In the genomic region with DNA sequence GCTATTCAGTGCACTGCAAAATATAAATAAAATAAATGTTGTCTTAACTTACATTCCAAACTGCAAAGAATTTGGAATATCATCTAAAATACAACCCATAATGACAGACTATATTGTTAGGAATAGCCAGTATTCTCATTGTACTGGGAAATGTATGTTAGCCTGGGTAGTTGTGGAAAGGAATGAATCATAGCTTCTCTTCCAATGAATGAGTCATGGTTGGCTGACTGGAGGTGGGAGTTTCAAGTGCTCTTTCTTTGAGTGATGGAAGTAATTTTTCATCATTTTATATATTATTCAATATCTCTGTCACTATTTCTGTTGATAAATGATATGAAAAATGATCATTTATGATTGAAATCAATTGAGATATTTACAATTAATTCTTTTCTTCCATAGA, we compare ENCODE assay signal across 18 cellular contexts.
A peak's percentile ranks its signal among the peaks of the same experiment; 100 is the strongest.
DNase-seq lines count a peak whose midpoint lies in the region; ATAC-seq, FAIRE-seq and TF ChIP-seq lines count a peak whose summit lies in the region.
"Had no signal": no experiment of that assay in that cellular context is flagged by ENCODE, and none has a peak within 500 bp of the region (broad histone marks: within the 10 kb centered on the region; RNA-seq: fewer than 3 reads in every experiment).

No MANE protein-coding gene starts in this region.

- FAIRE-seq in endothelial cell of umbilical vein (lab: Jason Lieb, UNC): no peak

- H3K4me1 ChIP-seq in endothelial cell of umbilical vein (ENCODE audit: control insufficient read depth, extremely low read depth, insufficient read depth, low read length): no peaks in the 10 kb centered on the region
- H3K4me1 ChIP-seq: left lung had no signal

- H3K9me1 ChIP-seq in endothelial cell of umbilical vein (replicated peaks; ENCODE audit: control insufficient read depth, extremely low read depth, insufficient read depth, low read length): no peaks in the 10 kb centered on the region

- H3K79me2 ChIP-seq in endothelial cell of umbilical vein (ENCODE audit: control insufficient read depth, insufficient read depth, low read length): no peaks in the 10 kb centered on the region

- DNase-seq in EH (ENCODE audit: low read depth) (peak; percentile 8), NCI-H226 (peak; percentile 65), endothelial cell of umbilical vein (ENCODE audit: low read depth, low spot score) (no peak), myocyte (ENCODE audit: low read depth) (peak; percentile 4), DMS 273 (lab: John Stamatoyannopoulos, UW; ENCODE audit: unreplicated experiment) (no peak), NCI-H1092 treated with DMSO at 0.1 percent for 48 hours (lab: John Stamatoyannopoulos, UW) (no peak)
- no peak for DNase-seq in effector CD8-positive, alpha-beta T cell (lab: John Stamatoyannopoulos, UW)
- DNase-seq: aorta; KBM-7; left lung; NCI-H1105 treated with DMSO at 0.1 percent for 48 hours; NK-92 treated with Interleukin-12 subunit alpha and Interleukin-12 subunit beta, amount 100 ng/mL, for 24 hours; occipital lobe; SHP77; stimulated activated CD4-positive, alpha-beta T cell treated with anti-CD3 and anti-CD28 coated beads, Interleukin-4, amount 100 ng/mL, for 4 hours had no signal

- no peak overlapping the region for H3K9ac ChIP-seq in endothelial cell of umbilical vein (replicated peaks; ENCODE audit: extremely low read depth, insufficient read depth, low read length)

- POLR2A ChIA-PET in endothelial cell of umbilical vein (lab: Charles Lee): no interaction called here

- no peak overlapping the region for H3K27ac ChIP-seq in endothelial cell of umbilical vein (ENCODE audit: insufficient read depth, low read depth, low read length)
- H3K27ac ChIP-seq: left lung, skin epidermis had no signal

- intact Hi-C loops in endothelial cell of umbilical vein (cut with micrococcal nuclease): no loop called here

- dilution Hi-C loops in endothelial cell of umbilical vein (cut with MboI; ENCODE audit: extremely low pct_ligation_motif_present, low sequenced_read_pairs): no loop called here

- no peaks in the 10 kb centered on the region for H4K20me1 ChIP-seq in endothelial cell of umbilical vein (replicated peaks; ENCODE audit: control insufficient read depth, extremely low read depth, insufficient read depth, low read length)

- no peak for TF ChIP-seq CTCF in endothelial cell of umbilical vein (IDR thresholded peaks at IDR 0.05; ENCODE audit: extremely low read depth in 1 of 2, insufficient read depth in 1 of 2, low read depth in 1 of 2, low read length in 2 of 2)

- H3K27me3 ChIP-seq in endothelial cell of umbilical vein (ENCODE audit: control insufficient read depth in 2 of 2, insufficient read depth in 2 of 2, low read length in 2 of 2): no peaks in the 10 kb centered on the region
- H3K27me3 ChIP-seq: left lung had no signal

- no peak overlapping the region for H3K4me3 ChIP-seq in endothelial cell of umbilical vein (replicated peaks in 1 of 3; ENCODE audit: insufficient read depth in 1 of 3, low read depth in 1 of 3, low read length in 3 of 3)
- H3K4me3 ChIP-seq: left lung, skin epidermis had no signal

- ATAC-seq in GM18868 (IDR thresholded peaks at IDR 0.05; ENCODE audit: unreplicated experiment): no peak
- ATAC-seq: esophagus mucosa, left lung had no signal

- H3K36me3 ChIP-seq in endothelial cell of umbilical vein (ENCODE audit: control insufficient read depth in 2 of 2, extremely low read depth in 1 of 2, insufficient read depth in 2 of 2, low read length in 2 of 2): no peaks in the 10 kb centered on the region
- H3K36me3 ChIP-seq: left lung had no signal

- no TSS peak for BruUV-seq in endothelial cell of umbilical vein (replicated peaks; lab: Mats Ljungman, UMichigan)

- no peak overlapping the region for H2AFZ ChIP-seq in endothelial cell of umbilical vein (ENCODE audit: low read depth, low read length)

- CTCF ChIA-PET in endothelial cell of umbilical vein (lab: Charles Lee): interaction anchor here (1.6 kb wide), 1 partner anchor 100 kb away, joined by 3 read pairs; no protein-coding TSS in a partner anchor

- no peak overlapping the region for H3K4me2 ChIP-seq in endothelial cell of umbilical vein (ENCODE audit: insufficient read depth, low read length)

- no peak for TF ChIP-seq POLR2A in endothelial cell of umbilical vein (IDR thresholded peaks at IDR 0.05; ENCODE audit: low read depth, low read length)

- H3K9me3 ChIP-seq in endothelial cell of umbilical vein (replicated peaks; ENCODE audit: control insufficient read depth, insufficient read depth, low read length): no peaks in the 10 kb centered on the region

TF ChIP-seq in endothelial cell of umbilical vein, 7 proteins besides CTCF, POLR2A, EP300 and RAD21:
- TF ChIP-seq JUN (IDR thresholded peaks at IDR 0.05; ENCODE audit: borderline replicate concordance, insufficient read depth, insufficient read length, low read depth) (peak; percentile 28), MAX (IDR thresholded peaks at IDR 0.05; ENCODE audit: insufficient read depth, insufficient read length) (no peak), FOS (IDR thresholded peaks at IDR 0.05; ENCODE audit: borderline replicate concordance, insufficient read depth, low read length) (peak; percentile 62)

Comparison
In these comparisons a context has a peak if more than half of its experiments do, and no peak if none do; other contexts are left out.
1. DNase-seq: peak in EH (single experiment), NCI-H226 (single experiment) and myocyte (single experiment); none in endothelial cell of umbilical vein (single experiment), DMS 273 (single experiment), NCI-H1092 treated with DMSO at 0.1 percent for 48 hours (single experiment) and effector CD8-positive, alpha-beta T cell (single experiment).